Comparison of ENCODE assay signal across 8 cellular contexts in genomic region chr10:66925896-66926719, GRCh38. TPM values are rescaled to one million over a fixed set of nuclear protein-coding genes. Genes with fewer than 3 reads are reported as not detected.
DNase-seq lines count a peak whose midpoint lies in the region; ATAC-seq, FAIRE-seq and TF ChIP-seq lines count a peak whose summit lies in the region.

TSS of gene LRRTM3 (plus strand) at chr10:66926036.

- DNase-seq in DMS79 treated with DMSO at 0.1 percent for 48 hours (lab: John Stamatoyannopoulos, UW) (peak; percentile 2), DMS79 (lab: John Stamatoyannopoulos, UW) (no peak), NOMO-1 treated with DMSO at 0.1 percent for 48 hours (lab: John Stamatoyannopoulos, UW; ENCODE audit: unreplicated experiment) (peak; percentile 62), brain microvascular endothelial cell (peak; percentile 88), small intestine (peak; percentile 64)

- H3K4me1 ChIP-seq in small intestine (ENCODE audit: control insufficient read depth in 2 of 2, insufficient read depth in 1 of 2, low read depth in 1 of 2, low read length in 1 of 2) = no peaks in the 10 kb centered on the region

- ATAC-seq in GM19455 (IDR thresholded peaks at IDR 0.05; ENCODE audit: unreplicated experiment) = peak; percentile 100
- peak; percentile 100 for ATAC-seq in HG03457 (IDR thresholded peaks at IDR 0.05; ENCODE audit: unreplicated experiment)

- WGBS in small intestine, 3 donors = 6 to 12% (median 9%) methylated on average over 16 of the region's 16 CpGs

- H3K27ac ChIP-seq in brain microvascular endothelial cell (no peak within 1 kb of the TSS), small intestine (ENCODE audit: low read depth in 1 of 2, low read length in 1 of 2) (no peak within 1 kb of the TSS)

- no peaks in the 10 kb centered on the region for H3K27me3 ChIP-seq in brain microvascular endothelial cell (replicated peaks)
- H3K27me3 ChIP-seq in small intestine (ENCODE audit: control insufficient read depth in 2 of 2, insufficient read depth in 2 of 2, low read length in 2 of 2) = peaks cover 0 to 15% of the 10 kb centered on the region in 2 donors

- no peaks in the 10 kb centered on the region for H3K9me3 ChIP-seq in iPS-18c (ENCODE audit: control insufficient read depth, insufficient read depth, low read length)
- no peaks in the 10 kb centered on the region for H3K9me3 ChIP-seq in small intestine (ENCODE audit: control insufficient read depth, low read depth)

- peak; percentile 81 for TF ChIP-seq CTCF in brain microvascular endothelial cell (IDR thresholded peaks at IDR 0.05; ENCODE audit: low read depth, low read length, missing control alignments)

- in situ Hi-C loops in brain microvascular endothelial cell (cut with HindIII; ENCODE audit: low pct_ligation_motif_present, low sequenced_read_pairs) = no loop called here

- H3K4me3 ChIP-seq in brain microvascular endothelial cell (ENCODE audit: low read depth, low read length) (peak within 1 kb of the TSS; percentile 32), iPS-18c (ENCODE audit: insufficient read depth, low read depth, low read length) (peak within 1 kb of the TSS; percentile 31; the same call in 1 of the 2 replicates), small intestine (ENCODE audit: low read depth in 1 of 2, low read length in 2 of 2) (no peak within 1 kb of the TSS)

- no peak for FAIRE-seq in small intestine (lab: Jason Lieb, UNC)

- H3K36me3 ChIP-seq in brain microvascular endothelial cell (replicated peaks) (no peaks in the 10 kb centered on the region), small intestine (ENCODE audit: control insufficient read depth in 2 of 2, insufficient read depth in 2 of 2, low read length in 2 of 2) (no peaks in the 10 kb centered on the region)

RNA-seq across cellular contexts. Expression of gene LRRTM3, which starts in this region (rescaled TPM):
- under 1 TPM in 1 of 3 donors, not detected in 2; 0.10 TPM for polyA plus RNA-seq in small intestine

Comparison
In these comparisons a context has a peak if more than half of its experiments do, and no peak if none do; other contexts are left out.
1. Peak in DNase-seq in small intestine; RNA of the gene not detected or under 1 TPM.
2. H3K4me3 ChIP-seq: peak in brain microvascular endothelial cell (single experiment) and iPS-18c (single experiment); none in small intestine (0 of 2).